In genomic region chr14:28635387-28635786, GRCh38 we compare ENCODE assay signal across 9 cellular contexts.
DNase-seq lines count a peak whose midpoint lies in the region; ATAC-seq, FAIRE-seq and TF ChIP-seq lines count a peak whose summit lies in the region.
"Had no signal": no experiment of that assay in that cellular context is flagged by ENCODE, and none has a peak within 500 bp of the region (broad histone marks: within the 10 kb centered on the region; RNA-seq: fewer than 3 reads in every experiment).

No MANE protein-coding gene starts in this region.

- no peaks in the 10 kb centered on the region for H3K36me3 Mint-ChIP-seq in activated CD4-positive, alpha-beta T cell treated with anti-CD3 and anti-CD28 coated beads, Interleukin-2, amount 10 ng/mL, durations not matched to agents 7 days and 5 days (ENCODE audit: low read depth)
- no peaks in the 10 kb centered on the region for H3K36me3 Mint-ChIP-seq in nephron (ENCODE audit: low read depth)
- H3K36me3 Mint-ChIP-seq: activated naive CD8-positive, alpha-beta T cell had no signal

- FAIRE-seq in RCC 7860 (lab: Jason Lieb, UNC), result no peak

- no peaks in the 10 kb centered on the region for H3K4me1 Mint-ChIP-seq in activated CD4-positive, alpha-beta T cell treated with anti-CD3 and anti-CD28 coated beads, Interleukin-2, amount 10 ng/mL, durations not matched to agents 7 days and 5 days
- no peaks in the 10 kb centered on the region for H3K4me1 Mint-ChIP-seq in nephron

- no peak for ATAC-seq in HG02981 (IDR thresholded peaks at IDR 0.05; ENCODE audit: unreplicated experiment)

- no peak overlapping the region for H3K4me3 Mint-ChIP-seq in activated CD4-positive, alpha-beta T cell treated with anti-CD3 and anti-CD28 coated beads, Interleukin-2, amount 10 ng/mL, durations not matched to agents 7 days and 5 days
- no peak overlapping the region for H3K4me3 Mint-ChIP-seq in nephron
- H3K4me3 Mint-ChIP-seq: activated naive CD8-positive, alpha-beta T cell had no signal

- H3K27ac ChIP-seq in brain microvascular endothelial cell, result no peak overlapping the region

- CTCF ChIA-PET in activated CD4-positive, alpha-beta T cell treated with anti-CD3 and anti-CD28 coated beads, Interleukin-2, amount 10 ng/mL, durations not matched to agents 7 days and 5 days (lab: Charles Lee), result interaction anchor here (0.7 kb wide), 1 partner anchor 354 kb away, joined by 3 read pairs; no protein-coding TSS in a partner anchor

- POLR2A ChIA-PET in activated CD4-positive, alpha-beta T cell treated with anti-CD3 and anti-CD28 coated beads, Interleukin-2, amount 10 ng/mL, durations not matched to agents 7 days and 5 days (lab: Charles Lee), result no interaction called here

- TF ChIP-seq CTCF in brain microvascular endothelial cell (IDR thresholded peaks at IDR 0.05; ENCODE audit: low read depth, low read length, missing control alignments), result peak; percentile 41
- peak; percentile 61 for TF ChIP-seq CTCF in nephron (IDR thresholded peaks at IDR 0.05; ENCODE audit: unreplicated experiment in 3 of 3)

- H3K27ac Mint-ChIP-seq in activated CD4-positive, alpha-beta T cell treated with anti-CD3 and anti-CD28 coated beads, Interleukin-2, amount 10 ng/mL, durations not matched to agents 7 days and 5 days, result no peak overlapping the region
- H3K27ac Mint-ChIP-seq in nephron, result no peak overlapping the region
- H3K27ac Mint-ChIP-seq: activated naive CD8-positive, alpha-beta T cell had no signal

- in situ Hi-C loops in brain microvascular endothelial cell (cut with HindIII; ENCODE audit: low pct_ligation_motif_present, low sequenced_read_pairs), result no loop called here

- H3K9me3 Mint-ChIP-seq in activated CD4-positive, alpha-beta T cell treated with anti-CD3 and anti-CD28 coated beads, Interleukin-2, amount 10 ng/mL, durations not matched to agents 7 days and 5 days, result peaks cover 5% of the 10 kb centered on the region
- peaks cover 8% of the 10 kb centered on the region for H3K9me3 Mint-ChIP-seq in nephron

- H3K4me3 ChIP-seq in brain microvascular endothelial cell (ENCODE audit: low read depth, low read length), result no peak overlapping the region

- H3K27me3 ChIP-seq in brain microvascular endothelial cell (replicated peaks), result no peaks in the 10 kb centered on the region

- DNase-seq in activated CD4-positive, alpha-beta T cell treated with anti-CD3 and anti-CD28 coated beads, Interleukin-2, amount 10 ng/mL, durations not matched to agents 7 days and 5 days, result peak; percentile 16
- no peak for DNase-seq in activated CD4-positive, alpha-beta T cell treated with anti-CD3 and anti-CD28 coated beads, Interleukin-2, amount 50 U/mL, for 4 hours
- DNase-seq in NCI-H1694 (lab: John Stamatoyannopoulos, UW) (peak; percentile 51), brain microvascular endothelial cell (no peak), RCC 7860 (ENCODE audit: low spot score) (no peak), NCI-H187 treated with DMSO at 0.1 percent for 48 hours (lab: John Stamatoyannopoulos, UW) (no peak)

- no peaks in the 10 kb centered on the region for H3K27me3 Mint-ChIP-seq in activated CD4-positive, alpha-beta T cell treated with anti-CD3 and anti-CD28 coated beads, Interleukin-2, amount 10 ng/mL, durations not matched to agents 7 days and 5 days
- no peaks in the 10 kb centered on the region for H3K27me3 Mint-ChIP-seq in nephron (ENCODE audit: low read depth)
- H3K27me3 Mint-ChIP-seq: activated naive CD8-positive, alpha-beta T cell had no signal

- no peaks in the 10 kb centered on the region for H3K36me3 ChIP-seq in brain microvascular endothelial cell (replicated peaks)

Comparison
In these comparisons a context has a peak if more than half of its experiments do, and no peak if none do; other contexts are left out.
1. DNase-seq: peak in activated CD4-positive, alpha-beta T cell treated with anti-CD3 and anti-CD28 coated beads, Interleukin-2, amount 10 ng/mL, durations not matched to agents 7 days and 5 days (single experiment) and NCI-H1694 (single experiment); none in activated CD4-positive, alpha-beta T cell treated with anti-CD3 and anti-CD28 coated beads, Interleukin-2, amount 50 U/mL, for 4 hours (0 of 2), brain microvascular endothelial cell (single experiment), RCC 7860 (single experiment) and NCI-H187 treated with DMSO at 0.1 percent for 48 hours (single experiment).